ENCODE assay signal across 1 cellular context in genomic region chr17:79065105-79065670, GRCh38.
TF ChIP-seq lines count a peak whose summit lies in the region.

No MANE protein-coding gene starts in this region.

TF ChIP-seq in IMR-90, 13 proteins besides CTCF, POLR2A, EP300 and RAD21:
- no peak for TF ChIP-seq ELK1 (IDR thresholded peaks at IDR 0.05; ENCODE audit: borderline replicate concordance, low read depth, low read length)
- TF ChIP-seq, protein P1, sequence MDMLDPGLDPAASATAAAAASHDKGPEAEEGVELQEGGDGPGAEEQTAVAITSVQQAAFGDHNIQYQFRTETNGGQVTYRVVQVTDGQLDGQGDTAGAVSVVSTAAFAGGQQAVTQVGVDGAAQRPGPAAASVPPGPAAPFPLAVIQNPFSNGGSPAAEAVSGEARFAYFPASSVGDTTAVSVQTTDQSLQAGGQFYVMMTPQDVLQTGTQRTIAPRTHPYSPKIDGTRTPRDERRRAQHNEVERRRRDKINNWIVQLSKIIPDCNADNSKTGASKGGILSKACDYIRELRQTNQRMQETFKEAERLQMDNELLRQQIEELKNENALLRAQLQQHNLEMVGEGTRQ (IDR thresholded peaks at IDR 0.05; ENCODE audit: low read depth, low read length), result peak; percentile 69; the same call in 1 of the 2 replicates
- TF ChIP-seq BHLHE40 (IDR thresholded peaks at IDR 0.05; ENCODE audit: low read depth, low read length), result peak; percentile 79; the same call in 1 of the 2 replicates
- TF ChIP-seq SMC3 (IDR thresholded peaks at IDR 0.05; ENCODE audit: low read depth, low read length), result peak; percentile 30; the same call in 1 of the 2 replicates
TF ChIP-seq in IMR-90: peak in this region for 3.
